2 cellular contexts compared by ENCODE assay signal in the genomic region with DNA sequence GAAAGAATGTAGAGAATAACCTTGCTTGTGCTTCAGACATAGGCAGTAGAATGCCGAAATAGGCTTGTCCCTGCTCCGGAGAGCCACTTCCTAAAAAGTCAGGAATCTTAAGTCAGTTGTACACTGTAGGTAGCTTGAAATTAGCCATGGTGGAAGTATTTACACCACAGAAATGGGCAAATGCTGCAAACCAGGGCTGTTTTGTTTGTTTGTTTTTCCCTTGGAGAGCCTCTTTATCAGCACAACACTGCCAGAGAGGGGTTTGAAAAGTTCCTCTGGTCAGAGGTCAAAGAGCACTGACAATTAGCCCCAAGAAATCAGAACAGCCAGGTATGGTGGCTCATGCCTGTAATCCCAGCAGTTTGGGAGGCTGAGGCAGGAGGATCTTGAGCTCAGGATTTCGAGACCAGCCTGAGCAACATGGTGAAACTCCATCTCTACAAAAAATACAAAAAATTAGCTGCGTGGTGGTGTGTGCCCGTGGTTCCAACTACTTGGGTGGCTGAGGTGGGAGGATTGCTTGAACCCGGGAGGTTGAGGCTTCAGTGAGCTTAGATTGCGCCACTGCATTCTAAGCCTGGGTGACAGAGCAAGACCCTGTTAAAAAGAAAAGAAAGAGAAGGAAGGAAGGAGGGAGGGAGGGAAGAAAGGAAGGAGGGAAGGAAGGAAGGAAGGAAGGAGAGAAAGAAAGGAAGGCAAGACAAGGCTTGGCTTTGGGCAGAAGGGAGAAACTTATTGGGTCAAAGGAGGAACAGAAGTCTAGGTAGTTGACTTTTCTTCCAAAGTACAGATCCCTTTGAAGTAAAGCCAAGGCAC.
TF ChIP-seq lines count a peak whose summit lies in the region.

No MANE protein-coding gene starts in this region.

TF ChIP-seq in HepG2, 621 proteins besides CTCF, POLR2A, EP300 and RAD21 (continued from another document and continues in another):
- no peak for TF ChIP-seq HNRNPLL (IDR thresholded peaks at IDR 0.05; ENCODE audit: low read depth, low read length, poor library complexity, severe bottlenecking)
- TF ChIP-seq, protein P1, sequence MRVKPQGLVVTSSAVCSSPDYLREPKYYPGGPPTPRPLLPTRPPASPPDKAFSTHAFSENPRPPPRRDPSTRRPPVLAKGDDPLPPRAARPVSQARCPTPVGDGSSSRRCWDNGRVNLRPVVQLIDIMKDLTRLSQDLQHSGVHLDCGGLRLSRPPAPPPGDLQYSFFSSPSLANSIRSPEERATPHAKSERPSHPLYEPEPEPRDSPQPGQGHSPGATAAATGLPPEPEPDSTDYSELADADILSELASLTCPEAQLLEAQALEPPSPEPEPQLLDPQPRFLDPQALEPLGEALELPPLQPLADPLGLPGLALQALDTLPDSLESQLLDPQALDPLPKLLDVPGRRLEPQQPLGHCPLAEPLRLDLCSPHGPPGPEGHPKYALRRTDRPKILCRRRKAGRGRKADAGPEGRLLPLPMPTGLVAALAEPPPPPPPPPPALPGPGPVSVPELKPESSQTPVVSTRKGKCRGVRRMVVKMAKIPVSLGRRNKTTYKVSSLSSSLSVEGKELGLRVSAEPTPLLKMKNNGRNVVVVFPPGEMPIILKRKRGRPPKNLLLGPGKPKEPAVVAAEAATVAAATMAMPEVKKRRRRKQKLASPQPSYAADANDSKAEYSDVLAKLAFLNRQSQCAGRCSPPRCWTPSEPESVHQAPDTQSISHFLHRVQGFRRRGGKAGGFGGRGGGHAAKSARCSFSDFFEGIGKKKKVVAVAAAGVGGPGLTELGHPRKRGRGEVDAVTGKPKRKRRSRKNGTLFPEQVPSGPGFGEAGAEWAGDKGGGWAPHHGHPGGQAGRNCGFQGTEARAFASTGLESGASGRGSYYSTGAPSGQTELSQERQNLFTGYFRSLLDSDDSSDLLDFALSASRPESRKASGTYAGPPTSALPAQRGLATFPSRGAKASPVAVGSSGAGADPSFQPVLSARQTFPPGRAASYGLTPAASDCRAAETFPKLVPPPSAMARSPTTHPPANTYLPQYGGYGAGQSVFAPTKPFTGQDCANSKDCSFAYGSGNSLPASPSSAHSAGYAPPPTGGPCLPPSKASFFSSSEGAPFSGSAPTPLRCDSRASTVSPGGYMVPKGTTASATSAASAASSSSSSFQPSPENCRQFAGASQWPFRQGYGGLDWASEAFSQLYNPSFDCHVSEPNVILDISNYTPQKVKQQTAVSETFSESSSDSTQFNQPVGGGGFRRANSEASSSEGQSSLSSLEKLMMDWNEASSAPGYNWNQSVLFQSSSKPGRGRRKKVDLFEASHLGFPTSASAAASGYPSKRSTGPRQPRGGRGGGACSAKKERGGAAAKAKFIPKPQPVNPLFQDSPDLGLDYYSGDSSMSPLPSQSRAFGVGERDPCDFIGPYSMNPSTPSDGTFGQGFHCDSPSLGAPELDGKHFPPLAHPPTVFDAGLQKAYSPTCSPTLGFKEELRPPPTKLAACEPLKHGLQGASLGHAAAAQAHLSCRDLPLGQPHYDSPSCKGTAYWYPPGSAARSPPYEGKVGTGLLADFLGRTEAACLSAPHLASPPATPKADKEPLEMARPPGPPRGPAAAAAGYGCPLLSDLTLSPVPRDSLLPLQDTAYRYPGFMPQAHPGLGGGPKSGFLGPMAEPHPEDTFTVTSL (CRISPR knock-in tag; IDR thresholded peaks at IDR 0.05; ENCODE audit: borderline replicate concordance) = peak; percentile 93
- TF ChIP-seq, protein P2, sequence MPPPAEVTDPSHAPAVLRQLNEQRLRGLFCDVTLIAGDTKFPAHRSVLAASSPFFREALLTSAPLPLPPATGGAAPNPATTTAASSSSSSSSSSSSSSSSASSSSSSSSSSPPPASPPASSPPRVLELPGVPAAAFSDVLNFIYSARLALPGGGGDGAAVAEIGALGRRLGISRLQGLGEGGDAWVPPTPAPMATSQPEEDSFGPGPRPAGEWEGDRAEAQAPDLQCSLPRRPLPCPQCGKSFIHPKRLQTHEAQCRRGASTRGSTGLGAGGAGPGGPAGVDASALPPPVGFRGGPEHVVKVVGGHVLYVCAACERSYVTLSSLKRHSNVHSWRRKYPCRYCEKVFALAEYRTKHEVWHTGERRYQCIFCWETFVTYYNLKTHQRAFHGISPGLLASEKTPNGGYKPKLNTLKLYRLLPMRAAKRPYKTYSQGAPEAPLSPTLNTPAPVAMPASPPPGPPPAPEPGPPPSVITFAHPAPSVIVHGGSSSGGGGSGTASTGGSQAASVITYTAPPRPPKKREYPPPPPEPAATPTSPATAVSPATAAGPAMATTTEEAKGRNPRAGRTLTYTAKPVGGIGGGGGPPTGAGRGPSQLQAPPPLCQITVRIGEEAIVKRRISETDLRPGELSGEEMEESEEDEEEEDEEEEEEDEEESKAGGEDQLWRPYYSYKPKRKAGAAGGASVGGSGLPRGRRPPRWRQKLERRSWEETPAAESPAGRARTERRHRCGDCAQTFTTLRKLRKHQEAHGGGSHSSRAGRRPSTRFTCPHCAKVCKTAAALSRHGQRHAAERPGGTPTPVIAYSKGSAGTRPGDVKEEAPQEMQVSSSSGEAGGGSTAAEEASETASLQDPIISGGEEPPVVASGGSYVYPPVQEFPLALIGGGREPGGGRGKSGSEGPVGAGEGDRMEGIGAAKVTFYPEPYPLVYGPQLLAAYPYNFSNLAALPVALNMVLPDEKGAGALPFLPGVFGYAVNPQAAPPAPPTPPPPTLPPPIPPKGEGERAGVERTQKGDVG (CRISPR knock-in tag; IDR thresholded peaks at IDR 0.05; ENCODE audit: borderline replicate concordance) = no peak; the same call in 1 of the 2 replicates
- 0 out of 2 replicates have a peak, but pooled peaks have one; percentile 9 for TF ChIP-seq ZNF33B (CRISPR knock-in tag; IDR thresholded peaks at IDR 0.05)
- TF ChIP-seq, protein P3, sequence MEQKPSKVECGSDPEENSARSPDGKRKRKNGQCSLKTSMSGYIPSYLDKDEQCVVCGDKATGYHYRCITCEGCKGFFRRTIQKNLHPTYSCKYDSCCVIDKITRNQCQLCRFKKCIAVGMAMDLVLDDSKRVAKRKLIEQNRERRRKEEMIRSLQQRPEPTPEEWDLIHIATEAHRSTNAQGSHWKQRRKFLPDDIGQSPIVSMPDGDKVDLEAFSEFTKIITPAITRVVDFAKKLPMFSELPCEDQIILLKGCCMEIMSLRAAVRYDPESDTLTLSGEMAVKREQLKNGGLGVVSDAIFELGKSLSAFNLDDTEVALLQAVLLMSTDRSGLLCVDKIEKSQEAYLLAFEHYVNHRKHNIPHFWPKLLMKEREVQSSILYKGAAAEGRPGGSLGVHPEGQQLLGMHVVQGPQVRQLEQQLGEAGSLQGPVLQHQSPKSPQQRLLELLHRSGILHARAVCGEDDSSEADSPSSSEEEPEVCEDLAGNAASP (CRISPR knock-in tag; IDR thresholded peaks at IDR 0.05; ENCODE audit: borderline replicate concordance) = 0 out of 2 replicates have a peak, but pooled peaks have one; percentile 7

TF ChIP-seq in H1, 55 proteins besides CTCF, POLR2A, EP300 and RAD21 (continued from another document):
- TF ChIP-seq YY1 (IDR thresholded peaks at IDR 0.05; ENCODE audit: low read depth, low read length) = no peak
- no peak for TF ChIP-seq FOSL1 (IDR thresholded peaks at IDR 0.05; ENCODE audit: insufficient read depth, low read depth, low read length)
